1 cellular context compared by ENCODE assay signal in genomic region chr4:87849612-87850011, GRCh38.
TF ChIP-seq lines count a peak whose summit lies in the region.

No MANE protein-coding gene starts in this region.

TF ChIP-seq in K562, 482 proteins besides CTCF, POLR2A, EP300 and RAD21 (continued from another document):
- peak; percentile 46; the same call in 1 of the 2 replicates for TF ChIP-seq SMARCE1 (IDR thresholded peaks at IDR 0.05)
- TF ChIP-seq RBM15 (IDR thresholded peaks at IDR 0.05; ENCODE audit: insufficient read depth, low read length), result no peak
- TF ChIP-seq MXI1 (IDR thresholded peaks at IDR 0.05; ENCODE audit: low read depth, low read length), result no peak
- peak in 1 of 2 experiments; percentile 91; a peak in 2 of 4 replicates for TF ChIP-seq FOXA3 (CRISPR knock-in tag; conservative IDR thresholded peaks at IDR 0.05 in 1 of 2, IDR thresholded peaks at IDR 0.05 in 1 of 2)
- no peak for TF ChIP-seq ZNF766 (CRISPR knock-in tag; conservative IDR thresholded peaks at IDR 0.05)
- no peak for TF ChIP-seq CEBPG (CRISPR knock-in tag; IDR thresholded peaks at IDR 0.05)
- TF ChIP-seq CEBPG (tag; conservative IDR thresholded peaks at IDR 0.05 in 1 of 2, IDR thresholded peaks at IDR 0.05 in 1 of 2), result peak; percentile 71 to 75
- peak; percentile 40 for TF ChIP-seq CTBP1 (IDR thresholded peaks at IDR 0.05; ENCODE audit: borderline replicate concordance)
- peak; percentile 59; the same call in 1 of the 2 replicates for TF ChIP-seq GABPA (tag; conservative IDR thresholded peaks at IDR 0.05; ENCODE audit: low read depth)
- TF ChIP-seq, protein P1, sequence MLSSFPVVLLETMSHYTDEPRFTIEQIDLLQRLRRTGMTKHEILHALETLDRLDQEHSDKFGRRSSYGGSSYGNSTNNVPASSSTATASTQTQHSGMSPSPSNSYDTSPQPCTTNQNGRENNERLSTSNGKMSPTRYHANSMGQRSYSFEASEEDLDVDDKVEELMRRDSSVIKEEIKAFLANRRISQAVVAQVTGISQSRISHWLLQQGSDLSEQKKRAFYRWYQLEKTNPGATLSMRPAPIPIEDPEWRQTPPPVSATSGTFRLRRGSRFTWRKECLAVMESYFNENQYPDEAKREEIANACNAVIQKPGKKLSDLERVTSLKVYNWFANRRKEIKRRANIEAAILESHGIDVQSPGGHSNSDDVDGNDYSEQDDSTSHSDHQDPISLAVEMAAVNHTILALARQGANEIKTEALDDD (IDR thresholded peaks at IDR 0.05), result peak; percentile 51; the same call in 1 of the 2 replicates
- TF ChIP-seq, protein P2, sequence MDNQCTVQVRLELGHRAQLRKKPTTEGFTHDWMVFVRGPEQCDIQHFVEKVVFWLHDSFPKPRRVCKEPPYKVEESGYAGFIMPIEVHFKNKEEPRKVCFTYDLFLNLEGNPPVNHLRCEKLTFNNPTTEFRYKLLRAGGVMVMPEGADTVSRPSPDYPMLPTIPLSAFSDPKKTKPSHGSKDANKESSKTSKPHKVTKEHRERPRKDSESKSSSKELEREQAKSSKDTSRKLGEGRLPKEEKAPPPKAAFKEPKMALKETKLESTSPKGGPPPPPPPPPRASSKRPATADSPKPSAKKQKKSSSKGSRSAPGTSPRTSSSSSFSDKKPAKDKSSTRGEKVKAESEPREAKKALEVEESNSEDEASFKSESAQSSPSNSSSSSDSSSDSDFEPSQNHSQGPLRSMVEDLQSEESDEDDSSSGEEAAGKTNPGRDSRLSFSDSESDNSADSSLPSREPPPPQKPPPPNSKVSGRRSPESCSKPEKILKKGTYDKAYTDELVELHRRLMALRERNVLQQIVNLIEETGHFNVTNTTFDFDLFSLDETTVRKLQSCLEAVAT (IDR thresholded peaks at IDR 0.05), result no peak
